ENCODE assay signal across 8 cellular contexts in the genomic region with DNA sequence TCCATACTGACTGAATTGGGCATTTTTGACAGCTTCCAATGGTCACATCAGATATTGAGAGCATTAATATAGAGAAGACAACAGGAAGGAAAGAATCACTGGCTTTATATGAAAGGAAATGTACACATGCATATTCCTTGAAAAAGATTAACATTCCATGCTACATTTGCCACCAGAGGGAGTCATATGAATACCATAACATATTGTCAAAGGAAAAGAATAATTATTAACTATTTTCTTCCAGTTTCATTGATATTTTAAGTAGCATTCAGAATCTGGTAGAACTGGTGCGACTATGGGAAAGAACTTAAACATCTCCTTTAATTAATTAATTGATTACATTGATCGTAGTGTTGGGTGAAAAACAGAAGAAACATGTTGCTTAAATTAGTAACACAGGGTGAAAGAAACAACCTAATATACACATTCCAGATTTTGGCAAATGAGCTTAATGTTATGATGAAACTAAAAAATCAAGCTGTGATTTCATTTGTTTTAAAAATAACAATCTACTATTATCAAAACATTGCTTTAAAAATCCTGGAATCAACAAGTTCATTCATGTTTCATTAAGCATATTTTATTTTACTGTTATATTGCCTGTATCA.
DNase-seq lines count a peak whose midpoint lies in the region; ATAC-seq and TF ChIP-seq lines count a peak whose summit lies in the region.

No MANE protein-coding gene starts in this region.

- H3K27ac ChIP-seq in ACC112 (ENCODE audit: low read depth, low read length) (no peak overlapping the region), GM23248 (no peak overlapping the region), SK-N-SH (ENCODE audit: low read depth in 2 of 2, low read length in 1 of 2) (no peak overlapping the region)
- H3K27ac ChIP-seq in naive thymus-derived CD4-positive, alpha-beta T cell (ENCODE audit: low read depth, low read length), result no peak overlapping the region

- in situ Hi-C loops in GM23248 (cut with MboI), result loop anchor here (10.0 to 25.0 kb wide), 2 partner anchors 400 to 672 kb away; no protein-coding TSS in a partner anchor

- peaks cover 0 to 4% (median 0%) of the 10 kb centered on the region in 5 donors for H3K27me3 Mint-ChIP-seq in naive thymus-derived CD4-positive, alpha-beta T cell

- peak; percentile 84 for TF ChIP-seq RAD21 in SK-N-SH (IDR thresholded peaks at IDR 0.05; ENCODE audit: low read length)

- DNase-seq in GM23248 (peak; percentile 66), SK-N-SH (peak; percentile 55), glomerular endothelial cell (ENCODE audit: extremely low read depth, low read depth, low spot score) (peak; percentile 18), midbrain (lab: John Stamatoyannopoulos, UW) (no peak), GM19238 (ENCODE audit: insufficient read length, low spot score) (no peak)
- DNase-seq in naive thymus-derived CD4-positive, alpha-beta T cell, result no peak

- H3K9me3 ChIP-seq in GM23248 (ENCODE audit: low read depth) (no peaks in the 10 kb centered on the region), SK-N-SH (no peaks in the 10 kb centered on the region)
- H3K9me3 ChIP-seq in naive thymus-derived CD4-positive, alpha-beta T cell (ENCODE audit: control insufficient read depth in 2 of 3, low read length in 3 of 3), result no peaks in the 10 kb centered on the region

- CTCF ChIA-PET in SK-N-SH (lab: Yijun Ruan, JAX), result interaction anchor here (0.5 to 4.6 kb wide), 38 partner anchors 10 to 465 kb away, joined by 3 to 44 read pairs (median 4); a partner anchor contains a TSS
- CTCF ChIA-PET in naive thymus-derived CD4-positive, alpha-beta T cell (lab: Charles Lee), result no interaction called here

- peaks cover 0 to 6% (median 0%) of the 10 kb centered on the region in 5 donors for H3K36me3 Mint-ChIP-seq in naive thymus-derived CD4-positive, alpha-beta T cell

- no peak overlapping the region for H3K27ac Mint-ChIP-seq in naive thymus-derived CD4-positive, alpha-beta T cell

- peaks cover 0 to 26% (median 9%) of the 10 kb centered on the region in 11 donors for H3K9me3 Mint-ChIP-seq in naive thymus-derived CD4-positive, alpha-beta T cell

- no peaks in the 10 kb centered on the region for H3F3A ChIP-seq in GM23248 (ENCODE audit: insufficient read depth)
- no peaks in the 10 kb centered on the region for H3F3A ChIP-seq in SK-N-SH (replicated peaks; ENCODE audit: insufficient read depth)

- H3K4me2 ChIP-seq in GM23248 (ENCODE audit: unreplicated experiment) (no peak overlapping the region), SK-N-SH (no peak overlapping the region)

- no peak for ATAC-seq in naive thymus-derived CD4-positive, alpha-beta T cell
- no peak for ATAC-seq in HG03469 (IDR thresholded peaks at IDR 0.05; ENCODE audit: unreplicated experiment)

- 12 to 15% methylated on average over 2 of the region's 2 CpGs for WGBS in GM23248 (ENCODE audit: low coverage in 1 of 2, low lambda C conversion rate in 2 of 2, missing lambda C conversion rate in 2 of 2), 2 experiments
- 22% methylated on average over 2 of the region's 2 CpGs for WGBS in SK-N-SH (ENCODE audit: low lambda C conversion rate)

- H3K4me3 ChIP-seq in ACC112 (ENCODE audit: low read depth, low read length), result no peak overlapping the region
- H3K4me3 ChIP-seq in GM23248, result no peak overlapping the region
- no peak overlapping the region for H3K4me3 ChIP-seq in SK-N-SH (ENCODE audit: low read depth in 2 of 2, low read length in 1 of 2)
- no peak overlapping the region for H3K4me3 ChIP-seq in naive thymus-derived CD4-positive, alpha-beta T cell (ENCODE audit: low read length)

- TF ChIP-seq EP300 in SK-N-SH (IDR thresholded peaks at IDR 0.05; ENCODE audit: borderline replicate concordance in 1 of 2, low read depth in 1 of 2, low read length in 1 of 2), result no peak

- H3K9ac ChIP-seq in GM23248 (no peak overlapping the region), SK-N-SH (no peak overlapping the region)

- no peaks in the 10 kb centered on the region for H3K79me2 ChIP-seq in ACC112 (ENCODE audit: control insufficient read depth, insufficient read depth, low read length, unreplicated experiment)
- H3K79me2 ChIP-seq in GM23248 (ENCODE audit: insufficient read depth), result no peaks in the 10 kb centered on the region
- no peaks in the 10 kb centered on the region for H3K79me2 ChIP-seq in SK-N-SH (ENCODE audit: insufficient read depth)

- H3K36me3 ChIP-seq in ACC112 (ENCODE audit: insufficient read depth, low read length) (no peaks in the 10 kb centered on the region), GM23248 (ENCODE audit: low read depth) (no peaks in the 10 kb centered on the region), SK-N-SH (replicated peaks in 1 of 2; ENCODE audit: control insufficient read depth in 1 of 2, insufficient read depth in 2 of 2, low read length in 1 of 2) (no peaks in the 10 kb centered on the region)
- no peaks in the 10 kb centered on the region for H3K36me3 ChIP-seq in naive thymus-derived CD4-positive, alpha-beta T cell (ENCODE audit: control insufficient read depth in 2 of 3, insufficient read depth in 3 of 3, low read length in 3 of 3)

- POLR2A ChIA-PET in SK-N-SH (lab: Yijun Ruan, JAX), result no interaction called here
- POLR2A ChIA-PET in naive thymus-derived CD4-positive, alpha-beta T cell (lab: Charles Lee), result no interaction called here

- H3K4me1 ChIP-seq in ACC112 (ENCODE audit: control insufficient read depth, insufficient read depth, low read length, unreplicated experiment) (no peaks in the 10 kb centered on the region), GM23248 (ENCODE audit: insufficient read depth) (no peaks in the 10 kb centered on the region), SK-N-SH (ENCODE audit: control insufficient read depth in 1 of 2, insufficient read depth in 2 of 2, low read depth in 1 of 2, low read length in 1 of 2) (no peaks in the 10 kb centered on the region; a peak in 2 of 4 replicates)
- H3K4me1 ChIP-seq in naive thymus-derived CD4-positive, alpha-beta T cell (ENCODE audit: control insufficient read depth in 2 of 2, insufficient read depth in 2 of 2, low read length in 2 of 2), result no peaks in the 10 kb centered on the region

- intact Hi-C loops in naive thymus-derived CD4-positive, alpha-beta T cell (cut with micrococcal nuclease), result no loop called here

- H4K20me1 ChIP-seq in GM23248 (ENCODE audit: insufficient read depth) (no peaks in the 10 kb centered on the region), SK-N-SH (ENCODE audit: insufficient read depth) (no peaks in the 10 kb centered on the region)

- H3K4me3 Mint-ChIP-seq in naive thymus-derived CD4-positive, alpha-beta T cell, result no peak overlapping the region

- H3K9me2 ChIP-seq in GM23248 (ENCODE audit: insufficient read depth) (no peaks in the 10 kb centered on the region), SK-N-SH (no peaks in the 10 kb centered on the region)

- peak; percentile 90 for TF ChIP-seq CTCF in SK-N-SH (IDR thresholded peaks at IDR 0.05)

- no peaks in the 10 kb centered on the region for H3K4me1 Mint-ChIP-seq in naive thymus-derived CD4-positive, alpha-beta T cell

- no peaks in the 10 kb centered on the region for H3K27me3 ChIP-seq in ACC112 (ENCODE audit: insufficient read depth, low read length)
- no peaks in the 10 kb centered on the region for H3K27me3 ChIP-seq in GM23248 (replicated peaks; ENCODE audit: insufficient read depth)
- H3K27me3 ChIP-seq in SK-N-SH (ENCODE audit: insufficient read depth), result no peaks in the 10 kb centered on the region
- no peaks in the 10 kb centered on the region for H3K27me3 ChIP-seq in naive thymus-derived CD4-positive, alpha-beta T cell (ENCODE audit: control insufficient read depth in 2 of 2, insufficient read depth in 2 of 2, low read length in 2 of 2)

- H2AFZ ChIP-seq in ACC112 (ENCODE audit: low read length, unreplicated experiment) (peak overlapping the region; percentile 66), GM23248 (peak overlapping the region; percentile 40), SK-N-SH (ENCODE audit: low read depth) (peak overlapping the region; percentile 40)

TF ChIP-seq in SK-N-SH, 30 proteins besides CTCF, POLR2A, EP300 and RAD21:
- TF ChIP-seq TCF12 (IDR thresholded peaks at IDR 0.05) (no peak), SMC3 (IDR thresholded peaks at IDR 0.05; ENCODE audit: low read depth, low read length) (peak; percentile 85)

Comparison
In these comparisons a context has a peak if more than half of its experiments do, and no peak if none do; other contexts are left out.
1. DNase-seq: peak in GM23248 (single experiment), SK-N-SH (single experiment) and glomerular endothelial cell (single experiment); none in midbrain (single experiment), naive thymus-derived CD4-positive, alpha-beta T cell (0 of 9) and GM19238 (single experiment).
2. Peak in every context shown above with its lines, with median percentiles within 50 percentile points of each other: H2AFZ ChIP-seq.